In the genomic region with DNA sequence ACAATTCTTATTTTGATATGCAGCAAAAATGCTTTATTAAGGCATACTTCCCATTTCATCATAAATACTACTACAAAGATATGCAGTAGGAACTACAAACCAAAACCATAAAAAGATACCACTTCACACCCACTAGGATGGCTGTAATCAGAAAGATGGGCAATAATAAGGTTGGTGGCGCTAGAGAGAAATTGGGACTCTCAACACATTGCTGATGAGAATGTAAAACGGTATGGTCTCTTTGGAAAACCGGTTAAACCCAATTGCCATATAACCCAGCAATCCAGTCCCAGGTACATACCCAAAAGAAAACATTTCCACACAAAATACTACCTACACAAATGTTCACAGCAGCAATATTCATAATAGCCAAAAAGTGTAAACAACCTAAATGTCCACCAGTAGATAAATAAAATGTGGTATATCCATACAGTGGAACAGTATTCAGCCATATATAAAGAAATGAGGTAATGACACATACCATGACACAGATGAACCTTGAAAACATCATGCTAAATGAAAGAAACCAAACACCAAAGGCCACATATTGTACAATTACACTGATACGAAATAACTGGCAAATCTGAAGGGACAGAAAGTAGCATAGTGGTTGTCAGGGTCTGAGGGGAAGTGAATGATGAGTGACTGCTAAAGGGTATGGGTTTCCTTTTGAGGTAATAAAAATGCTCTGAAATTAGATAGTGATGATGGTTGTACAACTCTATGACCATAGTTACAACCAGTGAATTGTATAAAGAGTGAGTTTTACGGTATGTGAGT, we compare ENCODE assay signal across 18 cellular contexts. TPM values are rescaled to one million over a fixed set of nuclear protein-coding genes. Genes with fewer than 3 reads are reported as not detected.
DNase-seq lines count a peak whose midpoint lies in the region; ATAC-seq, FAIRE-seq and TF ChIP-seq lines count a peak whose summit lies in the region.
"Had no signal": no experiment of that assay in that cellular context is flagged by ENCODE, and none has a peak within 500 bp of the region (broad histone marks: within the 10 kb centered on the region; RNA-seq: fewer than 3 reads in every experiment).

No MANE protein-coding gene starts in this region.

- no peaks in the 10 kb centered on the region for H3K27me3 Mint-ChIP-seq in CD4-positive, alpha-beta memory T cell
- H3K27me3 Mint-ChIP-seq: progenitor cell of endocrine pancreas had no signal

- H3F3A ChIP-seq in SK-N-SH (replicated peaks; ENCODE audit: insufficient read depth), result no peaks in the 10 kb centered on the region

- peaks cover 26% of the 10 kb centered on the region for H3K36me3 ChIP-seq in CD4-positive, alpha-beta memory T cell (ENCODE audit: insufficient read depth, low read length)
- H3K36me3 ChIP-seq in SK-N-SH (replicated peaks in 1 of 2; ENCODE audit: control insufficient read depth in 1 of 2, insufficient read depth in 2 of 2, low read length in 1 of 2), result peaks cover 57 to 86% of the 10 kb centered on the region in 2 experiments
- H3K36me3 ChIP-seq in tibial nerve, result peaks cover 0 to 32% (median 10%) of the 10 kb centered on the region in 3 donors

- ATAC-seq in left colon, result peak; percentile 11
- no peak for ATAC-seq in HG03159 (IDR thresholded peaks at IDR 0.05; ENCODE audit: unreplicated experiment)
- ATAC-seq in HG02840 (IDR thresholded peaks at IDR 0.05; ENCODE audit: low FRiP score, unreplicated experiment), result no peak
- ATAC-seq in HG03095 (IDR thresholded peaks at IDR 0.05; ENCODE audit: unreplicated experiment), result no peak
- ATAC-seq: left cardiac atrium had no signal

- peaks cover 48 to 71% of the 10 kb centered on the region in 2 donors for H3K36me3 Mint-ChIP-seq in CD4-positive, alpha-beta memory T cell

- H4K20me1 ChIP-seq in SK-N-SH (ENCODE audit: insufficient read depth), result peaks cover 97% of the 10 kb centered on the region

- intact Hi-C loops in CD4-positive, alpha-beta memory T cell (cut with micrococcal nuclease), result no loop called here
- intact Hi-C loops in left colon (cut with DNase I, micrococcal nuclease), result no loop called here

- CTCF ChIA-PET in CD4-positive, alpha-beta memory T cell (lab: Charles Lee; ENCODE audit: partially characterized antibody), result no interaction called here
- CTCF ChIA-PET in SK-N-SH (lab: Yijun Ruan, JAX), result no interaction called here

- peaks cover 99% of the 10 kb centered on the region for H3K4me1 ChIP-seq in CD4-positive, alpha-beta memory T cell (ENCODE audit: insufficient read depth, low read length)
- peaks cover 0 to 10% of the 10 kb centered on the region in 2 experiments; a peak in 2 of 4 replicates for H3K4me1 ChIP-seq in SK-N-SH (ENCODE audit: control insufficient read depth in 1 of 2, insufficient read depth in 2 of 2, low read depth in 1 of 2, low read length in 1 of 2)
- peaks cover 0 to 93% (median 44%) of the 10 kb centered on the region in 4 donors for H3K4me1 ChIP-seq in tibial nerve
- H3K4me1 ChIP-seq: BLaER1 had no signal

- TF ChIP-seq POLR2A in GM12891 (IDR thresholded peaks at IDR 0.05; ENCODE audit: low read depth, low read length) (no peak), tibial nerve (IDR thresholded peaks at IDR 0.05) (no peak)

- 97% methylated on average over 5 of the region's 5 CpGs for WGBS in SK-N-SH (ENCODE audit: low lambda C conversion rate)
- WGBS in tibial nerve, 2 donors, result 92 to 93% methylated on average over 5 of the region's 5 CpGs

- H2AFZ ChIP-seq in SK-N-SH (ENCODE audit: low read depth), result no peak overlapping the region

- peak overlapping the region in 6 of 8 donors; percentile 43 to 82 (median 57) for H3K4me3 Mint-ChIP-seq in CD4-positive, alpha-beta memory T cell

- no peak overlapping the region for H3K9ac ChIP-seq in SK-N-SH
- H3K9ac ChIP-seq: BLaER1 had no signal

- no peaks in the 10 kb centered on the region for H3K27me3 ChIP-seq in CD4-positive, alpha-beta memory T cell (ENCODE audit: insufficient read depth, low read length)
- H3K27me3 ChIP-seq in SK-N-SH (ENCODE audit: insufficient read depth) (no peaks in the 10 kb centered on the region), tibial nerve (no peaks in the 10 kb centered on the region)
- H3K27me3 ChIP-seq: BLaER1, brain microvascular endothelial cell had no signal

- peak; percentile 85 for FAIRE-seq in GM12891 (lab: Jason Lieb, UNC)

- peaks cover 0 to 3% (median 0%) of the 10 kb centered on the region in 8 donors for H3K9me3 Mint-ChIP-seq in CD4-positive, alpha-beta memory T cell

- H3K4me1 Mint-ChIP-seq in CD4-positive, alpha-beta memory T cell, result peaks cover 68 to 98% (median 83%) of the 10 kb centered on the region in 4 donors

- peaks cover 100% of the 10 kb centered on the region for H3K79me2 ChIP-seq in SK-N-SH (ENCODE audit: insufficient read depth)

- H3K9me2 ChIP-seq in SK-N-SH, result no peaks in the 10 kb centered on the region

- POLR2A ChIA-PET in CD4-positive, alpha-beta memory T cell (lab: Charles Lee; ENCODE audit: partially characterized antibody), result interaction anchor here (1.1 kb wide), 1 partner anchor 13 kb away, joined by 3 read pairs; the partner anchor contains the start of gene SP3
- POLR2A ChIA-PET in SK-N-SH (lab: Yijun Ruan, JAX), result no interaction called here

- no peak overlapping the region for H3K27ac ChIP-seq in CD4-positive, alpha-beta memory T cell (ENCODE audit: low read depth, low read length)
- no peak overlapping the region for H3K27ac ChIP-seq in SK-N-SH (ENCODE audit: low read depth in 2 of 2, low read length in 1 of 2)
- no peak overlapping the region for H3K27ac ChIP-seq in tibial nerve
- H3K27ac ChIP-seq: BLaER1, brain microvascular endothelial cell, RWPE1 had no signal

- no peak for TF ChIP-seq RAD21 in SK-N-SH (IDR thresholded peaks at IDR 0.05; ENCODE audit: low read length)

- TF ChIP-seq CTCF in SK-N-SH (IDR thresholded peaks at IDR 0.05), result 0 out of 2 replicates have a peak, but pooled peaks have one; percentile 9
- TF ChIP-seq CTCF in tibial nerve (IDR thresholded peaks at IDR 0.05), result no peak

- H3K4me2 ChIP-seq in SK-N-SH, result no peak overlapping the region
- H3K4me2 ChIP-seq: BLaER1 had no signal

- H3K27ac Mint-ChIP-seq in CD4-positive, alpha-beta memory T cell, result peak overlapping the region in 2 of 7 donors; percentile 10 to 43
- H3K27ac Mint-ChIP-seq: progenitor cell of endocrine pancreas had no signal

- no peak overlapping the region for H3K4me3 ChIP-seq in CD4-positive, alpha-beta memory T cell (ENCODE audit: low read length in 2 of 2)
- no peak overlapping the region for H3K4me3 ChIP-seq in SK-N-SH (ENCODE audit: low read depth in 2 of 2, low read length in 1 of 2)
- no peak overlapping the region for H3K4me3 ChIP-seq in tibial nerve
- H3K4me3 ChIP-seq: BLaER1 had no signal

- H3K9me3 ChIP-seq in CD4-positive, alpha-beta memory T cell (ENCODE audit: control insufficient read depth in 1 of 2, low read length in 2 of 2), result no peaks in the 10 kb centered on the region
- H3K9me3 ChIP-seq in SK-N-SH (no peaks in the 10 kb centered on the region), tibial nerve (no peaks in the 10 kb centered on the region)

- DNase-seq in CD4-positive, alpha-beta memory T cell, result no peak
- no peak for DNase-seq in GM12891 (ENCODE audit: insufficient read length, low spot score)
- DNase-seq in SK-N-SH, result no peak
- DNase-seq in left colon, result no peak
- no peak for DNase-seq in tibial nerve (ENCODE audit: low spot score in 2 of 2)
- DNase-seq: activated CD4-positive, alpha-beta T cell treated with anti-CD3 and anti-CD28 coated beads, Interleukin-2, amount 50 U/mL, for 4 hours; activated gamma-delta T cell; brain microvascular endothelial cell; left cardiac atrium; NCI-H187 treated with DMSO at 0.1 percent for 48 hours; NCI-H524 treated with DMSO at 0.1 percent for 48 hours; stimulated activated CD4-positive, alpha-beta T cell treated with anti-CD3 and anti-CD28 coated beads, Interleukin-12 subunit alpha, Interleukin-12 subunit beta, amount 100 ng/mL, for 4 hours had no signal

- TF ChIP-seq EP300 in SK-N-SH (IDR thresholded peaks at IDR 0.05; ENCODE audit: borderline replicate concordance in 1 of 2, low read depth in 1 of 2, low read length in 1 of 2) (no peak), tibial nerve (IDR thresholded peaks at IDR 0.05) (no peak)

TF ChIP-seq in GM12891, 5 proteins besides CTCF, POLR2A, EP300 and RAD21:
- TF ChIP-seq PAX5 (IDR thresholded peaks at IDR 0.05; ENCODE audit: insufficient read depth, low read length, severe bottlenecking) (no peak), SPI1 (IDR thresholded peaks at IDR 0.05; ENCODE audit: low read depth, low read length) (no peak), TAF1 (IDR thresholded peaks at IDR 0.05; ENCODE audit: low read depth, low read length) (no peak), POU2F2 (IDR thresholded peaks at IDR 0.05; ENCODE audit: low read depth, low read length) (no peak), POLR2AphosphoS5 (IDR thresholded peaks at IDR 0.05; ENCODE audit: low read depth, low read length) (no peak)

TF ChIP-seq in SK-N-SH, 30 proteins besides CTCF, POLR2A, EP300 and RAD21:
- TF ChIP-seq MXI1 (IDR thresholded peaks at IDR 0.05; ENCODE audit: low read depth, low read length) (no peak), YY1 (IDR thresholded peaks at IDR 0.05; ENCODE audit: low read depth) (no peak), RXRA (IDR thresholded peaks at IDR 0.05; ENCODE audit: borderline replicate concordance, low read depth) (no peak), GATA2 (CRISPR knock-in tag; IDR thresholded peaks at IDR 0.05) (no peak), MEF2A (IDR thresholded peaks at IDR 0.05; ENCODE audit: borderline replicate concordance, low read depth) (no peak), CHD2 (IDR thresholded peaks at IDR 0.05; ENCODE audit: low read length, partially characterized antibody) (no peak), NRF1 (IDR thresholded peaks at IDR 0.05; ENCODE audit: low read depth, low read length) (no peak), NFIC (IDR thresholded peaks at IDR 0.05; ENCODE audit: borderline replicate concordance) (no peak), JUND (IDR thresholded peaks at IDR 0.05) (no peak)

RNA-seq across cellular contexts. Expression of gene SP3, which starts 12.7 kb away (rescaled TPM):
- total RNA-seq in CD4-positive, alpha-beta memory T cell, result 100 to 1,000 TPM; 117 to 130 TPM
- 10 to 100 TPM; 55.5 to 83.4 TPM for polyA plus RNA-seq in CD4-positive, alpha-beta memory T cell
- 19.9 TPM for polyA plus RNA-seq in GM12891 (2012; ENCODE audit: low read depth, missing spikeins)
- polyA plus RNA-seq in SK-N-SH (2012; rRNA removed), result 23.1 and 28.9 TPM in 2 replicates
- 25.0 and 30.2 TPM in 2 replicates for polyA plus RNA-seq in SK-N-SH (2012; cell fraction: cytosol; rRNA removed)
- 12.7 and 27.2 TPM in 2 replicates for polyA plus RNA-seq in SK-N-SH (2012; cell fraction: nucleus; rRNA removed)
- total RNA-seq in left colon (10 to 100 TPM; 67.8 to 92.6 TPM), tibial nerve (100 to 1,000 TPM in 3 of 4 donors, 10 to 100 TPM in 1; 72.5 to 152 (median 128) TPM)
